17 cellular contexts compared by ENCODE assay signal in the genomic region with DNA sequence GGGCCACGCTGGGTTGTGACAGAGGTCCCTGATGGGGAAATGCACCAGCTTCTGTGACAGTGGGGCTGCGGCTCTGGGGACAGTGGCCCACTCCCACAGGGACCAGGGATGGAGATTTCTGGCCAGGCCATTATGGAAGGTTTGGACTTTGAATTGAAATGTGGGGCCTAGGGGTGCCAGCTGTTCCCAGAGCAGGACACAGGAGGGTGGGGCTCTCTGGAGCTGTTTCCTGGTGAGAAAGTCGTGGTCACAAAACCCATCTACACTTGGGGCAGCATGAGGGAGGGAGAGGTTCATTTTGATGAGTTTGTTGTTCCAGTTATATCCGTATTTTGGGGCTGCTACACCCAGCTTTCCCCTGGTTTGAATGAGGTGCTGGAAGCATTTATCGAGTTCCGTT.
"Had no signal": no experiment of that assay in that cellular context is flagged by ENCODE, and none has a peak within 500 bp of the region (broad histone marks: within the 10 kb centered on the region; RNA-seq: fewer than 3 reads in every experiment).

No MANE protein-coding gene starts in this region.

- H3K27ac ChIP-seq: colonic mucosa, epithelial cell of prostate, gastrocnemius medialis, left lung, right atrium auricular region, suprapubic skin, upper lobe of left lung had no signal

- H3K4me3 ChIP-seq: colonic mucosa, gastrocnemius medialis, left lung, right atrium auricular region, smooth muscle cell, suprapubic skin, upper lobe of left lung had no signal

- ATAC-seq: activated T-cell treated with anti-CD3 and anti-CD28 coated beads, Interleukin-2, amount 50 U/mL, for 4 hours; gastrocnemius medialis; left lung; stimulated activated naive B cell treated with anti-CD40 and anti-IgM and Interleukin-4, amounts not matched to agents 10 μg/mL and 1 μg/mL and 100 μg/mL, for 72 hours had no signal

- DNase-seq: activated CD4-positive, CD25-positive, alpha-beta regulatory T cell; activated gamma-delta T cell treated with Interleukin-2 at 50 U/mL for 16 hours; activated T-cell treated with anti-CD3 and anti-CD28 coated beads, Interleukin-2, amount 50 U/mL, for 4 hours; aorta; colonic mucosa; effector CD8-positive, alpha-beta T cell; gastrocnemius medialis; islet precursor cell; left lung; posterior cingulate gyrus; SK-N-SH; stimulated activated naive B cell treated with anti-CD40 and anti-IgM and Interleukin-4, amounts not matched to agents 10 μg/mL and 1 μg/mL and 100 μg/mL, for 72 hours; upper lobe of left lung had no signal

- H3K27ac Mint-ChIP-seq: stimulated activated naive B cell treated with anti-CD40 and anti-IgM and Interleukin-4, amounts not matched to agents 10 μg/mL and 1 μg/mL and 100 μg/mL, for 72 hours had no signal

- H3K27me3 Mint-ChIP-seq: stimulated activated naive B cell treated with anti-CD40 and anti-IgM and Interleukin-4, amounts not matched to agents 10 μg/mL and 1 μg/mL and 100 μg/mL, for 72 hours had no signal

- H3K9me3 ChIP-seq: colonic mucosa, gastrocnemius medialis, left lung, right atrium auricular region, SK-N-SH, suprapubic skin, upper lobe of left lung had no signal

- H3K4me3 Mint-ChIP-seq: activated T-cell treated with anti-CD3 and anti-CD28 coated beads, Interleukin-2, amount 50 U/mL, for 4 hours; stimulated activated naive B cell treated with anti-CD40 and anti-IgM and Interleukin-4, amounts not matched to agents 10 μg/mL and 1 μg/mL and 100 μg/mL, for 72 hours had no signal

- H3K27me3 ChIP-seq: colonic mucosa, gastrocnemius medialis, left lung, right atrium auricular region, suprapubic skin, upper lobe of left lung had no signal

- H3K9me3 Mint-ChIP-seq: activated T-cell treated with anti-CD3 and anti-CD28 coated beads, Interleukin-2, amount 50 U/mL, for 4 hours had no signal

- H3K4me1 ChIP-seq: colonic mucosa, left lung, suprapubic skin, upper lobe of left lung had no signal

- H3K36me3 ChIP-seq: colonic mucosa had no signal
